28 cellular contexts compared by ENCODE assay signal in genomic region chr5:151496041-151496484, GRCh38. TPM values are rescaled to one million over a fixed set of nuclear protein-coding genes. Genes with fewer than 3 reads are reported as not detected.
DNase-seq lines count a peak whose midpoint lies in the region; ATAC-seq, FAIRE-seq and TF ChIP-seq lines count a peak whose summit lies in the region.
"Had no signal": no experiment of that assay in that cellular context is flagged by ENCODE, and none has a peak within 500 bp of the region (broad histone marks: within the 10 kb centered on the region; RNA-seq: fewer than 3 reads in every experiment).

No MANE protein-coding gene starts in this region.

- DNase-seq in cardiac fibroblast (ENCODE audit: low read depth in 2 of 2) (peak; percentile 8 to 19), iPS-NIHi11 (ENCODE audit: low spot score) (peak; percentile 39), aorta (no peak), left lobe of liver (ENCODE audit: low spot score) (no peak), NCI-H1694 treated with DMSO at 0.1 percent for 48 hours (lab: John Stamatoyannopoulos, UW) (no peak), pancreas (no peak)
- DNase-seq: activated CD4-positive, alpha-beta T cell treated with anti-CD3 and anti-CD28 coated beads for 36 hours; activated CD8-positive, alpha-beta memory T cell treated with anti-CD3 and anti-CD28 coated beads for 24 hours; activated naive CD4-positive, alpha-beta T cell treated with Interleukin-2 at 50 U/mL for 16 hours; activated T-cell treated with anti-CD3 and anti-CD28 coated beads, Interleukin-2, amount 50 U/mL, for 4 hours; AML-193; anterior cingulate cortex; cerebellar nuclear complex; effector memory CD8-positive, alpha-beta T cell; NCI-H1417; NCI-H446; PC-3; Right ventricle myocardium superior; stimulated activated CD4-positive, alpha-beta T cell treated with anti-CD3 and anti-CD28 coated beads, Interleukin-2, amount 100 ng/mL, for 48 hours; stimulated activated naive B cell treated with anti-CD40 and anti-IgM and Interleukin-4, amounts not matched to agents 10 μg/mL and 1 μg/mL and 100 μg/mL, for 72 hours; T-helper 1 cell; testis had no signal

- 21% methylated on average over 13 of the region's 14 CpGs for WGBS in HUES64
- 39 to 45% methylated on average over 14 of the region's 14 CpGs for WGBS in aorta, 2 donors
- 71 to 72% methylated on average over 14 of the region's 14 CpGs for WGBS in pancreas, 2 donors

- H3K4me1 ChIP-seq in HUES64 (ENCODE audit: insufficient read depth, low read length): peaks cover 28% of the 10 kb centered on the region
- H3K4me1 ChIP-seq in aorta (ENCODE audit: control insufficient read depth in 1 of 2, insufficient read depth in 2 of 2, low read length in 2 of 2): no peaks in the 10 kb centered on the region
- H3K4me1 ChIP-seq in pancreas: no peaks in the 10 kb centered on the region
- H3K4me1 ChIP-seq: testis had no signal

- intact Hi-C loops in aorta (cut with DNase I) (loop anchor here in 1 of 2 donors (10.0 kb wide), 1 partner anchor 249 kb away; no protein-coding TSS in a partner anchor), pancreas (cut with DNase I) (no loop called here)

- H3K27me3 ChIP-seq in HUES64 (ENCODE audit: insufficient read depth, low read length) (no peaks in the 10 kb centered on the region), aorta (ENCODE audit: control insufficient read depth in 1 of 2, insufficient read depth in 2 of 2, low read length in 1 of 2) (no peaks in the 10 kb centered on the region), pancreas (no peaks in the 10 kb centered on the region)
- H3K27me3 ChIP-seq: esophagus muscularis mucosa, neutrophil, testis had no signal

- no peak for FAIRE-seq in pancreas (lab: Jason Lieb, UNC)
- FAIRE-seq: GM12891, TTC549 had no signal

- H3K9me3 ChIP-seq in HUES64 (ENCODE audit: insufficient read depth, low read depth, low read length) (peaks cover 2% of the 10 kb centered on the region; the same call in 1 of the 2 replicates), aorta (ENCODE audit: control insufficient read depth, low read length) (no peaks in the 10 kb centered on the region), pancreas (no peaks in the 10 kb centered on the region)
- H3K9me3 ChIP-seq: esophagus muscularis mucosa, neutrophil, testis had no signal

- H3K4me3 ChIP-seq in HUES64 (ENCODE audit: low read length): peak overlapping the region; percentile 30
- H3K4me3 ChIP-seq in cardiac fibroblast (replicated peaks in 1 of 2; ENCODE audit: low read depth in 2 of 2, low read length in 2 of 2): no peak overlapping the region
- H3K4me3 ChIP-seq in aorta (ENCODE audit: low read length in 2 of 2): no peak overlapping the region
- H3K4me3 ChIP-seq in pancreas: no peak overlapping the region
- H3K4me3 ChIP-seq: esophagus muscularis mucosa, skin epidermis, testis had no signal

- H3K9ac ChIP-seq in HUES64 (ENCODE audit: low read depth, low read length): peak overlapping the region; percentile 23

- ATAC-seq in aorta (ENCODE audit: low FRiP score) (no peak), left lobe of liver (no peak), pancreas (no peak)
- ATAC-seq: activated CD4-positive, alpha-beta T cell treated with anti-CD3 and anti-CD28 coated beads for 36 hours; activated T-cell treated with anti-CD3 and anti-CD28 coated beads, Interleukin-2, amount 50 U/mL, for 4 hours; effector memory CD8-positive, alpha-beta T cell; PC-3; stimulated activated naive B cell treated with anti-CD40 and anti-IgM and Interleukin-4, amounts not matched to agents 10 μg/mL and 1 μg/mL and 100 μg/mL, for 72 hours had no signal

- H3K36me3 ChIP-seq in HUES64 (ENCODE audit: insufficient read depth, low read length) (no peaks in the 10 kb centered on the region), aorta (ENCODE audit: control insufficient read depth in 1 of 2, insufficient read depth in 2 of 2, low read length in 1 of 2) (no peaks in the 10 kb centered on the region), pancreas (no peaks in the 10 kb centered on the region)

- TF ChIP-seq CTCF in cardiac fibroblast (IDR thresholded peaks at IDR 0.05; ENCODE audit: low read depth, low read length) (no peak), pancreas (IDR thresholded peaks at IDR 0.05) (no peak)

- peak overlapping the region; percentile 83 for H3K27ac ChIP-seq in HUES64 (ENCODE audit: low read depth, low read length)
- H3K27ac ChIP-seq in aorta (ENCODE audit: low read depth in 1 of 2, low read length in 2 of 2): no peak overlapping the region
- no peak overlapping the region for H3K27ac ChIP-seq in pancreas
- H3K27ac ChIP-seq: esophagus muscularis mucosa, neutrophil, skin epidermis, testis had no signal

RNA-seq across cellular contexts. Expression of gene SLC36A1, which starts 48.7 kb away (rescaled TPM):
- polyA plus RNA-seq in HUES64 (2013, experiment 1 of 2): 7.6 TPM
- 6.9 TPM for polyA plus RNA-seq in HUES64 (2013, experiment 2 of 2)
- total RNA-seq in aorta (10 to 100 TPM; 13.6 to 19.0 TPM), left lobe of liver (3.2 TPM), pancreas (10 to 100 TPM in 1 of 6 donors, 1 to 10 TPM in 5; 5.0 to 11.3 (median 6.0) TPM)
- polyA plus RNA-seq in aorta (1 to 10 TPM; 3.3 to 9.0 TPM), pancreas (1 to 10 TPM; 2.2 to 4.0 TPM)

Comparison
In these comparisons a context has a peak if more than half of its experiments do, and no peak if none do; other contexts are left out.
1. DNase-seq: peak in cardiac fibroblast (2 of 2) and iPS-NIHi11 (single experiment); none in aorta (0 of 2), left lobe of liver (single experiment), NCI-H1694 treated with DMSO at 0.1 percent for 48 hours (single experiment) and pancreas (0 of 6).